15 cellular contexts compared by ENCODE assay signal in genomic region chr15:70291696-70292510, GRCh38.
"Had no signal": no experiment of that assay in that cellular context is flagged by ENCODE, and none has a peak within 500 bp of the region (broad histone marks: within the 10 kb centered on the region; RNA-seq: fewer than 3 reads in every experiment).

No MANE protein-coding gene starts in this region.

- H3K27ac ChIP-seq: ascending aorta, stomach, thoracic aorta had no signal

- H3K36me3 ChIP-seq: ascending aorta, breast epithelium, stomach, thoracic aorta had no signal

- H3K4me1 ChIP-seq: breast epithelium had no signal

- H3K4me3 ChIP-seq: ascending aorta, breast epithelium, stomach, thoracic aorta had no signal

- H3K9me3 ChIP-seq: ascending aorta, breast epithelium, stomach, thoracic aorta had no signal

- ATAC-seq: activated CD4-positive, CD25-positive, alpha-beta regulatory T cell treated with anti-CD3 and anti-CD28 coated beads, Interleukin-2, amount 50 U/mL, for 24 hours; activated naive CD8-positive, alpha-beta T cell treated with anti-CD3 and anti-CD28 coated beads, Interleukin-2, amount 50 U/mL, for 24 hours; effector memory CD8-positive, alpha-beta T cell had no signal

- DNase-seq: activated CD4-positive, alpha-beta T cell treated with anti-CD3 and anti-CD28 coated beads, Interleukin-2, amount 50 U/mL, for 4 hours; activated naive CD4-positive, alpha-beta T cell treated with anti-CD3 and anti-CD28 coated beads for 36 hours; activated naive CD8-positive, alpha-beta T cell treated with anti-CD3 and anti-CD28 coated beads, Interleukin-2, amount 50 U/mL, for 24 hours; activated T-cell treated with anti-CD3 and anti-CD28 coated beads for 4 hours; effector memory CD8-positive, alpha-beta T cell; foreskin melanocyte; kidney glomerular epithelial cell; mesendoderm; stimulated activated CD4-positive, alpha-beta T cell treated with anti-CD3 and anti-CD28 coated beads, Interleukin-12 subunit alpha, Interleukin-12 subunit beta, amount 100 ng/mL, for 4 hours; stimulated activated CD4-positive, alpha-beta T cell treated with anti-CD3 and anti-CD28 coated beads, Interleukin-2, amount 100 ng/mL, for 24 hours; stomach had no signal

- H3K27me3 ChIP-seq: ascending aorta, breast epithelium, stomach had no signal
